ENCODE assay signal across 2 cellular contexts in the genomic region with DNA sequence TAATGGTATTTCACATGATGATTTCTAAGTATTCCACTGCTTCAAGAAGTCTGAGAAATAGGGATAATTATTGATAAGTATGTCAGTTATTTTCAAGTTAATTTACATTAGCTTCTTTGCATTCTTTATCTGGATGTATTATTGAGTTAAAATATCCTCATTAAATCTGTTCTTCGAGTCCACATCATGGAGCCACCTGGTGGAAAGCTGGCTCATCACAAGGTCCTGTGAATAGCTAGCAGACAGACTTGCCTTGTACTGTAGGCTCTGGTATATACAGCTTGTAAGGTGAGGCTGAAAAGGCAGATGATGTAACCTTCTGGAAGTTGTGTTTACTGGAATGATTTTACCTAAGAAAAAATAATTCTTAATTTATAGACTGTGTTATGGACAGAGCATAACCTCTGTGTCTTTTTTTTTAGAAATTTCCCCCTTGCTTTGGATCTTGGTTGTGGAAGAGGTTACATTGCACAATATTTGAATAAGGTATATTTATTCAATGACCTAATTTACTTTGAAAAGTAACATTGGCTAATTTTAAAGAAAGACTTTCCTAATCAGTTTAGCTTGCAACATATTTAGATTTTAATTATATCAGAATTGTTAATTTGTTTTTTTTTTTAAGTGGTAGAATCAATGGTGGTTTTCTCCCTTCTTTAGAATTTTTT.
TF ChIP-seq lines count a peak whose summit lies in the region.

No MANE protein-coding gene starts in this region.

TF ChIP-seq in GM23338, 12 proteins besides CTCF, POLR2A, EP300 and RAD21 (continued from another document):
- TF ChIP-seq, protein P1, sequence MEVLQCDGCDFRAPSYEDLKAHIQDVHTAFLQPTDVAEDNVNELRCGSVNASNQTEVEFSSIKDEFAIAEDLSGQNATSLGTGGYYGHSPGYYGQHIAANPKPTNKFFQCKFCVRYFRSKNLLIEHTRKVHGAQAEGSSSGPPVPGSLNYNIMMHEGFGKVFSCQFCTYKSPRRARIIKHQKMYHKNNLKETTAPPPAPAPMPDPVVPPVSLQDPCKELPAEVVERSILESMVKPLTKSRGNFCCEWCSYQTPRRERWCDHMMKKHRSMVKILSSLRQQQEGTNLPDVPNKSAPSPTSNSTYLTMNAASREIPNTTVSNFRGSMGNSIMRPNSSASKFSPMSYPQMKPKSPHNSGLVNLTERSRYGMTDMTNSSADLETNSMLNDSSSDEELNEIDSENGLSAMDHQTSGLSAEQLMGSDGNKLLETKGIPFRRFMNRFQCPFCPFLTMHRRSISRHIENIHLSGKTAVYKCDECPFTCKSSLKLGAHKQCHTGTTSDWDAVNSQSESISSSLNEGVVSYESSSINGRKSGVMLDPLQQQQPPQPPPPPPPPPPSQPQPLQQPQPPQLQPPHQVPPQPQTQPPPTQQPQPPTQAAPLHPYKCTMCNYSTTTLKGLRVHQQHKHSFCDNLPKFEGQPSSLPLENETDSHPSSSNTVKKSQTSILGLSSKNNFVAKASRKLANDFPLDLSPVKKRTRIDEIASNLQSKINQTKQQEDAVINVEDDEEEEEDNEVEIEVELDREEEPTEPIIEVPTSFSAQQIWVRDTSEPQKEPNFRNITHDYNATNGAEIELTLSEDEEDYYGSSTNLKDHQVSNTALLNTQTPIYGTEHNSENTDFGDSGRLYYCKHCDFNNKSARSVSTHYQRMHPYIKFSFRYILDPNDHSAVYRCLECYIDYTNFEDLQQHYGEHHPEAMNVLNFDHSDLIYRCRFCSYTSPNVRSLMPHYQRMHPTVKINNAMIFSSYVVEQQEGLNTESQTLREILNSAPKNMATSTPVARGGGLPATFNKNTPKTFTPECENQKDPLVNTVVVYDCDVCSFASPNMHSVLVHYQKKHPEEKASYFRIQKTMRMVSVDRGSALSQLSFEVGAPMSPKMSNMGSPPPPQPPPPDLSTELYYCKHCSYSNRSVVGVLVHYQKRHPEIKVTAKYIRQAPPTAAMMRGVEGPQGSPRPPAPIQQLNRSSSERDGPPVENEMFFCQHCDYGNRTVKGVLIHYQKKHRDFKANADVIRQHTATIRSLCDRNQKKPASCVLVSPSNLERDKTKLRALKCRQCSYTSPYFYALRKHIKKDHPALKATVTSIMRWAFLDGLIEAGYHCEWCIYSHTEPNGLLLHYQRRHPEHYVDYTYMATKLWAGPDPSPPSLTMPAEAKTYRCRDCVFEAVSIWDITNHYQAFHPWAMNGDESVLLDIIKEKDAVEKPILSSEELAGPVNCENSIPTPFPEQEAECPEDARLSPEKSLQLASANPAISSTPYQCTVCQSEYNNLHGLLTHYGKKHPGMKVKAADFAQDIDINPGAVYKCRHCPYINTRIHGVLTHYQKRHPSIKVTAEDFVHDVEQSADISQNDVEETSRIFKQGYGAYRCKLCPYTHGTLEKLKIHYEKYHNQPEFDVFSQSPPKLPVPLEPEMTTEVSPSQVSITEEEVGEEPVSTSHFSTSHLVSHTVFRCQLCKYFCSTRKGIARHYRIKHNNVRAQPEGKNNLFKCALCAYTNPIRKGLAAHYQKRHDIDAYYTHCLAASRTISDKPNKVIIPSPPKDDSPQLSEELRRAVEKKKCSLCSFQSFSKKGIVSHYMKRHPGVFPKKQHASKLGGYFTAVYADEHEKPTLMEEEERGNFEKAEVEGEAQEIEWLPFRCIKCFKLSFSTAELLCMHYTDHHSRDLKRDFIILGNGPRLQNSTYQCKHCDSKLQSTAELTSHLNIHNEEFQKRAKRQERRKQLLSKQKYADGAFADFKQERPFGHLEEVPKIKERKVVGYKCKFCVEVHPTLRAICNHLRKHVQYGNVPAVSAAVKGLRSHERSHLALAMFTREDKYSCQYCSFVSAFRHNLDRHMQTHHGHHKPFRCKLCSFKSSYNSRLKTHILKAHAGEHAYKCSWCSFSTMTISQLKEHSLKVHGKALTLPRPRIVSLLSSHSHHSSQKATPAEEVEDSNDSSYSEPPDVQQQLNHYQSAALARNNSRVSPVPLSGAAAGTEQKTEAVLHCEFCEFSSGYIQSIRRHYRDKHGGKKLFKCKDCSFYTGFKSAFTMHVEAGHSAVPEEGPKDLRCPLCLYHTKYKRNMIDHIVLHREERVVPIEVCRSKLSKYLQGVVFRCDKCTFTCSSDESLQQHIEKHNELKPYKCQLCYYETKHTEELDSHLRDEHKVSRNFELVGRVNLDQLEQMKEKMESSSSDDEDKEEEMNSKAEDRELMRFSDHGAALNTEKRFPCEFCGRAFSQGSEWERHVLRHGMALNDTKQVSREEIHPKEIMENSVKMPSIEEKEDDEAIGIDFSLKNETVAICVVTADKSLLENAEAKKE (CRISPR knock-in tag; IDR thresholded peaks at IDR 0.05), result no peak
- TF ChIP-seq POLR2AphosphoS5 (IDR thresholded peaks at IDR 0.05; ENCODE audit: low read depth), result no peak
- no peak for TF ChIP-seq ZNF114 (CRISPR knock-in tag; IDR thresholded peaks at IDR 0.05)
- TF ChIP-seq, protein P2, sequence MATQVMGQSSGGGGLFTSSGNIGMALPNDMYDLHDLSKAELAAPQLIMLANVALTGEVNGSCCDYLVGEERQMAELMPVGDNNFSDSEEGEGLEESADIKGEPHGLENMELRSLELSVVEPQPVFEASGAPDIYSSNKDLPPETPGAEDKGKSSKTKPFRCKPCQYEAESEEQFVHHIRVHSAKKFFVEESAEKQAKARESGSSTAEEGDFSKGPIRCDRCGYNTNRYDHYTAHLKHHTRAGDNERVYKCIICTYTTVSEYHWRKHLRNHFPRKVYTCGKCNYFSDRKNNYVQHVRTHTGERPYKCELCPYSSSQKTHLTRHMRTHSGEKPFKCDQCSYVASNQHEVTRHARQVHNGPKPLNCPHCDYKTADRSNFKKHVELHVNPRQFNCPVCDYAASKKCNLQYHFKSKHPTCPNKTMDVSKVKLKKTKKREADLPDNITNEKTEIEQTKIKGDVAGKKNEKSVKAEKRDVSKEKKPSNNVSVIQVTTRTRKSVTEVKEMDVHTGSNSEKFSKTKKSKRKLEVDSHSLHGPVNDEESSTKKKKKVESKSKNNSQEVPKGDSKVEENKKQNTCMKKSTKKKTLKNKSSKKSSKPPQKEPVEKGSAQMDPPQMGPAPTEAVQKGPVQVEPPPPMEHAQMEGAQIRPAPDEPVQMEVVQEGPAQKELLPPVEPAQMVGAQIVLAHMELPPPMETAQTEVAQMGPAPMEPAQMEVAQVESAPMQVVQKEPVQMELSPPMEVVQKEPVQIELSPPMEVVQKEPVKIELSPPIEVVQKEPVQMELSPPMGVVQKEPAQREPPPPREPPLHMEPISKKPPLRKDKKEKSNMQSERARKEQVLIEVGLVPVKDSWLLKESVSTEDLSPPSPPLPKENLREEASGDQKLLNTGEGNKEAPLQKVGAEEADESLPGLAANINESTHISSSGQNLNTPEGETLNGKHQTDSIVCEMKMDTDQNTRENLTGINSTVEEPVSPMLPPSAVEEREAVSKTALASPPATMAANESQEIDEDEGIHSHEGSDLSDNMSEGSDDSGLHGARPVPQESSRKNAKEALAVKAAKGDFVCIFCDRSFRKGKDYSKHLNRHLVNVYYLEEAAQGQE (IDR thresholded peaks at IDR 0.05; ENCODE audit: unreplicated experiment), result no peak
- no peak for TF ChIP-seq EZH2phosphoT487 (IDR thresholded peaks at IDR 0.05; ENCODE audit: unreplicated experiment)
TF ChIP-seq in GM23338: peak in this region for 0.

TF ChIP-seq in neural cell, 6 proteins besides CTCF, POLR2A, EP300 and RAD21 (continued from another document):
- TF ChIP-seq, protein P2 (IDR thresholded peaks at IDR 0.05; ENCODE audit: borderline replicate concordance), result no peak
- TF ChIP-seq MXI1 (conservative IDR thresholded peaks at IDR 0.05; ENCODE audit: poor library complexity, severe bottlenecking) (no peak), TAF1 (IDR thresholded peaks at IDR 0.05; ENCODE audit: low read depth) (no peak)
